ENCODE assay signal across 8 cellular contexts in the genomic region with DNA sequence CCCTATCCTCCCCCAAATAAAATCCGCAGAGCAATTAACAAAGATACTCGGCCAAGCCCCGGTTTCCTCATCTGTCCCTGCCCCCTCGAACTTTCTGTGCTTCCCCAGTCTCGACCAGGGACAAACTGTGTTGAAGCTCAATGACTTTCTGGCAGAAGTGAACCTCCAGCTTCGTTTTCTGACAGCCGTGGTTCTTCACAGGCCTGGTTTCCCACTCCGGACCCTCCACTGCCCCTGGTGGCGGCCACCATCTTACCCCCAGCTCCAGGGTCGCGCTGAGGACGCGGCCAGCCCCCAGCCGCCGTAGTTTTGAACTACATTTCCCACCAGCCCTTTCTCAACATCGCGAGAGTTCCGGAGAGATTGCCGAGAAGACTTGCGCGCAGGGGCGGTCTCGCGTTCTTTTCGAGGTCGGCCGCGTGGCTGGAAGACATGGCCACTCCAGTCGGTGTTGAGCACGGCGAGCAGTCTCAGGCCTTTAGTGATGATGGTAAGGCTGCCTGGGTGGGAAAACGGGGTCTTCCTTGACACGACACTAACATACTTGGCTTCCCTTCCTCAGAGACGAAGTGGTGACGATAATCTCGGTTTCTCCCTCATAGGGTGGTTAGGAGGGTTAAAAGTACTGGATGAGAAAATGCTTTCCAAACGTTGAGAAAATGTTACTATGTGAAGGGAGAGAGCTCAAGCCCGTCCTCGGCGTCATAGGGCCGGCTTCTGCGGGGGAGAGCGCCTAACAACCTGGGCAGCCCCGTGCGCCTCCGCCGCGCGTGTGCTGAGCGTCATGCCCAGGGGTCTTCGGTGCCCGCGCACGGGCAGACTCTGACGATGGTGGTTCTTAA. TPM values are rescaled to one million over a fixed set of nuclear protein-coding genes. Genes with fewer than 3 reads are reported as not detected.
DNase-seq lines count a peak whose midpoint lies in the region; ATAC-seq lines count a peak whose summit lies in the region.

No MANE protein-coding gene starts in this region.

- peak overlapping the region; percentile 88 to 94 for H3K27ac ChIP-seq in esophagus (ENCODE audit: low read depth in 2 of 2, low read length in 1 of 2)

- peaks cover 0 to 3% of the 10 kb centered on the region in 2 donors for H3K36me3 ChIP-seq in esophagus (ENCODE audit: control insufficient read depth in 2 of 2, insufficient read depth in 2 of 2, low read length in 1 of 2)
- no peaks in the 10 kb centered on the region for H3K36me3 ChIP-seq in mucosa of stomach (ENCODE audit: control insufficient read depth, insufficient read depth, low read length)

- H3K4me1 ChIP-seq in esophagus (ENCODE audit: control insufficient read depth in 2 of 2, insufficient read depth in 2 of 2, low read length in 1 of 2): peaks cover 0 to 3% of the 10 kb centered on the region in 2 donors
- peaks cover 26% of the 10 kb centered on the region for H3K4me1 ChIP-seq in mucosa of stomach (ENCODE audit: control insufficient read depth, insufficient read depth, low read length)

- peak; percentile 98 for DNase-seq in DMS53 (lab: John Stamatoyannopoulos, UW)
- DNase-seq in OCI-M1 (lab: John Stamatoyannopoulos, UW): peak; percentile 96
- DNase-seq in activated T-cell treated with anti-CD3 and anti-CD28 coated beads, Interleukin-2, amount 50 U/mL, for 1 hour: peak; percentile 89
- DNase-seq in stimulated activated CD8-positive, alpha-beta memory T cell treated with anti-CD3 and anti-CD28 coated beads, Interleukin-4, amount 100 ng/mL, for 48 hours: peak; percentile 94

- H3K9me3 Mint-ChIP-seq in IgD-negative memory B cell: no peaks in the 10 kb centered on the region

- peaks cover 39 to 41% (median 39%) of the 10 kb centered on the region in 3 donors for H3K4me1 Mint-ChIP-seq in IgD-negative memory B cell

- peak overlapping the region; percentile 88 for H3K9ac ChIP-seq in mucosa of stomach (ENCODE audit: low read length)

- H3K27me3 Mint-ChIP-seq in IgD-negative memory B cell: no peaks in the 10 kb centered on the region

- ATAC-seq in GM21576 (IDR thresholded peaks at IDR 0.05; ENCODE audit: unreplicated experiment): peak; percentile 89

- H3K4me3 Mint-ChIP-seq in IgD-negative memory B cell: peak overlapping the region; percentile 92 to 99 (median 97)

- no peaks in the 10 kb centered on the region for H3K9me3 ChIP-seq in esophagus (ENCODE audit: control insufficient read depth in 2 of 2, insufficient read depth in 1 of 2, low read depth in 1 of 2, low read length in 1 of 2)
- H3K9me3 ChIP-seq in mucosa of stomach (ENCODE audit: control insufficient read depth, low read length): no peaks in the 10 kb centered on the region

- H3K27me3 ChIP-seq in esophagus (ENCODE audit: control insufficient read depth in 1 of 2, insufficient read depth in 2 of 2, low read length in 2 of 2): no peaks in the 10 kb centered on the region
- no peaks in the 10 kb centered on the region for H3K27me3 ChIP-seq in mucosa of stomach (ENCODE audit: control insufficient read depth, insufficient read depth, low read length)

- H3K4me3 ChIP-seq in esophagus (ENCODE audit: low read depth in 1 of 2, low read length in 2 of 2) (peak overlapping the region; percentile 64 to 77), mucosa of stomach (ENCODE audit: low read length) (peak overlapping the region; percentile 92)

- 0 to 1% methylated on average over 55 of the region's 55 CpGs for WGBS in esophagus, 2 donors

- peaks cover 7% of the 10 kb centered on the region for H3K36me3 Mint-ChIP-seq in IgD-negative memory B cell

- peak overlapping the region; percentile 98 to 99 (median 98) for H3K27ac Mint-ChIP-seq in IgD-negative memory B cell

RNA-seq across cellular contexts. Expression of gene PRCD, which starts 17.7 kb away (rescaled TPM):
- polyA plus RNA-seq in IgD-negative memory B cell (24.4 TPM), esophagus (1 to 10 TPM; 1.2 to 3.0 TPM)

RNA-seq across cellular contexts. Expression of gene CYGB, which starts 20.1 kb away (rescaled TPM):
- polyA plus RNA-seq in IgD-negative memory B cell (2.1 TPM), esophagus (1 to 10 TPM; 3.1 to 3.7 TPM)

RNA-seq across cellular contexts. Expression of gene ST6GALNAC2, which starts 28.1 kb away (rescaled TPM):
- polyA plus RNA-seq in IgD-negative memory B cell (0.68 TPM), esophagus (10 to 100 TPM; 17.5 to 20.2 TPM)

RNA-seq across cellular contexts. Expression of gene RHBDF2, which starts 56.4 kb away (rescaled TPM):
- 160 TPM for polyA plus RNA-seq in IgD-negative memory B cell
- polyA plus RNA-seq in esophagus: 10 to 100 TPM; 19.4 to 27.3 TPM

Comparison
In these comparisons a context has a peak if more than half of its experiments do, and no peak if none do; other contexts are left out.
1. Peak in every context shown above with its lines: DNase-seq, ATAC-seq, H3K4me3 ChIP-seq and H3K27ac ChIP-seq.
2. RNA of gene ST6GALNAC2, which starts 28.1 kb away (polyA plus RNA-seq): 17.5 to 20.2 TPM in esophagus; 0.68 TPM in IgD-negative memory B cell (single experiment); every median in the first group is over 10 times any median in the second.